Comparison of ENCODE assay signal across 12 cellular contexts in genomic region chr13:21014139-21014665, GRCh38. TPM values are rescaled to one million over a fixed set of nuclear protein-coding genes. Genes with fewer than 3 reads are reported as not detected.
DNase-seq lines count a peak whose midpoint lies in the region; ATAC-seq, FAIRE-seq and TF ChIP-seq lines count a peak whose summit lies in the region.
"Had no signal": no experiment of that assay in that cellular context is flagged by ENCODE, and none has a peak within 500 bp of the region (broad histone marks: within the 10 kb centered on the region; RNA-seq: fewer than 3 reads in every experiment).

No MANE protein-coding gene starts in this region.

- no peaks in the 10 kb centered on the region for H3K27me3 Mint-ChIP-seq in natural killer cell (ENCODE audit: low read depth in 2 of 2)
- H3K27me3 Mint-ChIP-seq in natural killer cell treated with Interleukin-12 subunit alpha and Interleukin-12 subunit beta and Interleukin-15 and Interleukin-18, amount 100 ng/mL, for 72 hours, result no peaks in the 10 kb centered on the region

- H3K4me1 ChIP-seq in fibroblast of lung (ENCODE audit: control insufficient read depth, extremely low read depth, insufficient read depth, low read length), result peaks cover 47% of the 10 kb centered on the region
- peaks cover 71% of the 10 kb centered on the region for H3K4me1 ChIP-seq in osteoblast (ENCODE audit: insufficient read depth, low read length)
- peaks cover 67% of the 10 kb centered on the region for H3K4me1 ChIP-seq in vagina

- peak overlapping the region; percentile 81 for H3K4me2 ChIP-seq in fibroblast of lung (ENCODE audit: extremely low read depth, insufficient read depth, low read length)
- peak overlapping the region; percentile 66 for H3K4me2 ChIP-seq in osteoblast (ENCODE audit: insufficient read depth, low read length)

- no peak overlapping the region for H3K9ac ChIP-seq in fibroblast of lung (ENCODE audit: insufficient read depth, low read length)

- no peak for ATAC-seq in natural killer cell
- ATAC-seq in natural killer cell treated with Interleukin-12 subunit alpha and Interleukin-12 subunit beta and Interleukin-15 and Interleukin-18, amount 100 ng/mL, for 72 hours, result no peak

- no peaks in the 10 kb centered on the region for H3K36me3 Mint-ChIP-seq in natural killer cell
- peaks cover 4% of the 10 kb centered on the region for H3K36me3 Mint-ChIP-seq in natural killer cell treated with Interleukin-12 subunit alpha and Interleukin-12 subunit beta and Interleukin-15 and Interleukin-18, amount 100 ng/mL, for 72 hours

- H3K9me3 ChIP-seq in fibroblast of lung (ENCODE audit: control insufficient read depth, insufficient read depth, low read depth, low read length) (no peaks in the 10 kb centered on the region), osteoblast (ENCODE audit: low read depth, low read length) (no peaks in the 10 kb centered on the region), vagina (no peaks in the 10 kb centered on the region)
- H3K9me3 ChIP-seq: tibial nerve had no signal

- peak overlapping the region; percentile 88 for H3K27ac ChIP-seq in fibroblast of lung (ENCODE audit: insufficient read depth, low read length)
- H3K27ac ChIP-seq in osteoblast (ENCODE audit: low read depth, low read length), result peak overlapping the region; percentile 97
- H3K27ac ChIP-seq in vagina, result peak overlapping the region; percentile 79

- TF ChIP-seq CTCF in natural killer cell (IDR thresholded peaks at IDR 0.05) (no peak), fibroblast of lung (conservative IDR thresholded peaks at IDR 0.05 in 1 of 2, IDR thresholded peaks at IDR 0.05 in 1 of 2; ENCODE audit: low read depth in 1 of 2, low read length in 2 of 2) (no peak), osteoblast (IDR thresholded peaks at IDR 0.05; ENCODE audit: extremely low read depth, low read depth, low read length) (no peak), vagina (IDR thresholded peaks at IDR 0.05) (no peak)

- H2AFZ ChIP-seq in fibroblast of lung (ENCODE audit: low read length), result no peak overlapping the region
- no peak overlapping the region for H2AFZ ChIP-seq in osteoblast (ENCODE audit: low read length)

- H3K79me2 ChIP-seq in fibroblast of lung (ENCODE audit: control insufficient read depth, insufficient read depth, low read length) (peaks cover 80% of the 10 kb centered on the region), osteoblast (ENCODE audit: insufficient read depth, low read length) (peaks cover 78% of the 10 kb centered on the region)

- no peaks in the 10 kb centered on the region for H3K9me3 Mint-ChIP-seq in natural killer cell
- H3K9me3 Mint-ChIP-seq in natural killer cell treated with Interleukin-12 subunit alpha and Interleukin-12 subunit beta and Interleukin-15 and Interleukin-18, amount 100 ng/mL, for 72 hours, result peaks cover 6% of the 10 kb centered on the region

- H3K4me3 Mint-ChIP-seq in natural killer cell, result no peak overlapping the region
- H3K4me3 Mint-ChIP-seq in natural killer cell treated with Interleukin-12 subunit alpha and Interleukin-12 subunit beta and Interleukin-15 and Interleukin-18, amount 100 ng/mL, for 72 hours, result no peak overlapping the region

- intact Hi-C loops in natural killer cell (cut with micrococcal nuclease) (no loop called here), vagina (cut with DNase I) (loop anchor here (5.0 kb wide), 1 partner anchor 58 kb away; no protein-coding TSS in a partner anchor)

- H3K27me3 ChIP-seq in fibroblast of lung (ENCODE audit: control insufficient read depth, insufficient read depth, low read length) (no peaks in the 10 kb centered on the region), osteoblast (ENCODE audit: insufficient read depth, low read length) (no peaks in the 10 kb centered on the region), vagina (no peaks in the 10 kb centered on the region)
- H3K27me3 ChIP-seq: tibial nerve had no signal

- DNase-seq in natural killer cell (no peak), fibroblast of lung (ENCODE audit: low read depth in 2 of 2) (peak in 1 of 2 donors; percentile 48), osteoblast (ENCODE audit: insufficient read length, low spot score, missing footprints) (no peak), vagina (ENCODE audit: extremely low spot score in 2 of 2) (no peak), SW480 (ENCODE audit: low spot score) (no peak), frontal cortex (ENCODE audit: low spot score in 2 of 2) (no peak)
- no peak for DNase-seq in natural killer cell treated with Interleukin-12 subunit alpha and Interleukin-12 subunit beta and Interleukin-15 and Interleukin-18, amount 100 ng/mL, for 72 hours (ENCODE audit: low spot score)
- DNase-seq in activated naive CD4-positive, alpha-beta T cell treated with Interleukin-2 at 50 U/mL for 16 hours, result no peak
- DNase-seq: activated CD4-positive, CD25-positive, alpha-beta regulatory T cell treated with anti-CD3 and anti-CD28 coated beads, Interleukin-2, amount 50 U/mL, for 72 hours; occipital lobe had no signal

- no peak for FAIRE-seq in frontal cortex (lab: Jason Lieb, UNC)
- FAIRE-seq: islet of Langerhans had no signal

- TF ChIP-seq POLR2A in vagina (IDR thresholded peaks at IDR 0.05), result no peak

- peaks cover 73 to 82% of the 10 kb centered on the region in 2 donors for H3K4me1 Mint-ChIP-seq in natural killer cell
- peaks cover 53 to 67% of the 10 kb centered on the region in 2 donors for H3K4me1 Mint-ChIP-seq in natural killer cell treated with Interleukin-12 subunit alpha and Interleukin-12 subunit beta and Interleukin-15 and Interleukin-18, amount 100 ng/mL, for 72 hours (ENCODE audit: low read depth in 2 of 2)

- peak overlapping the region; percentile 27 to 54 for H3K27ac Mint-ChIP-seq in natural killer cell
- peak overlapping the region in 1 of 2 donors; percentile 48 for H3K27ac Mint-ChIP-seq in natural killer cell treated with Interleukin-12 subunit alpha and Interleukin-12 subunit beta and Interleukin-15 and Interleukin-18, amount 100 ng/mL, for 72 hours

- H3K4me3 ChIP-seq in fibroblast of lung (replicated peaks in 1 of 4; ENCODE audit: control extremely low read depth in 1 of 4, insufficient read depth in 1 of 4, low read depth in 3 of 4, low read length in 4 of 4), result peak overlapping the region in 2 of 4 experiments; percentile 3 to 19
- peak overlapping the region; percentile 1 for H3K4me3 ChIP-seq in osteoblast (ENCODE audit: insufficient read depth, low read length)
- no peak overlapping the region for H3K4me3 ChIP-seq in vagina
- H3K4me3 ChIP-seq: tibial nerve had no signal

- H3K36me3 ChIP-seq in fibroblast of lung (ENCODE audit: control insufficient read depth, insufficient read depth, low read length) (peaks cover 2% of the 10 kb centered on the region), osteoblast (ENCODE audit: insufficient read depth, low read length) (peaks cover 12% of the 10 kb centered on the region), vagina (no peaks in the 10 kb centered on the region)
- H3K36me3 ChIP-seq: tibial nerve had no signal

- H4K20me1 ChIP-seq in fibroblast of lung (ENCODE audit: control insufficient read depth, extremely low read depth, insufficient read depth, low read length), result no peaks in the 10 kb centered on the region
- H4K20me1 ChIP-seq in osteoblast (ENCODE audit: insufficient read depth, low read length), result peaks cover 68% of the 10 kb centered on the region

RNA-seq across cellular contexts. Expression of gene LATS2, which starts 47.2 kb away (rescaled TPM):
- total RNA-seq in natural killer cell (10 to 100 TPM; 28.8 to 34.8 (median 29.0) TPM), fibroblast of lung (11.0 and 16.2 TPM in 2 replicates), osteoblast (22.1 and 24.2 TPM in 2 replicates), vagina (25.8 TPM), frontal cortex (1.2 TPM)
- 10 to 100 TPM; 15.8 to 29.8 TPM for total RNA-seq in natural killer cell treated with Interleukin-12 subunit alpha and Interleukin-12 subunit beta and Interleukin-15 and Interleukin-18, amount 100 ng/mL, for 72 hours
- 17.6 and 32.0 TPM in 2 replicates for polyA plus RNA-seq in fibroblast of lung
- 14.8 and 30.1 TPM in 2 replicates for polyA plus RNA-seq in fibroblast of lung (2012)
- polyA minus RNA-seq in fibroblast of lung (ENCODE audit: low replicate concordance), result 22.5 and 36.8 TPM in 2 replicates
